In genomic region chr2:719191-719590, GRCh38 we compare ENCODE assay signal across 31 cellular contexts.
"Had no signal": no experiment of that assay in that cellular context is flagged by ENCODE, and none has a peak within 500 bp of the region (broad histone marks: within the 10 kb centered on the region; RNA-seq: fewer than 3 reads in every experiment).

No MANE protein-coding gene starts in this region.

- H3K4me3 ChIP-seq: MG63 had no signal

- DNase-seq: Karpas-422, Kasumi-1, MG63, MM.1S, MV-4-11, NCI-H1048, NCI-H1092, NCI-H1092 treated with DMSO at 0.1 percent for 48 hours, NCI-H1105, NCI-H1105 treated with DMSO at 0.1 percent for 48 hours, NCI-H1417, NCI-H1417 treated with DMSO at 0.1 percent for 48 hours, NCI-H1436, NCI-H1436 treated with DMSO at 0.1 percent for 48 hours, NCI-H1694, NCI-H1694 treated with DMSO at 0.1 percent for 48 hours, NCI-H187, NCI-H187 treated with DMSO at 0.1 percent for 48 hours, NCI-H2029, NCI-H2029 treated with DMSO at 0.1 percent for 48 hours, NCI-H2081 treated with DMSO at 0.1 percent for 48 hours, NCI-H2107, NCI-H2171, NCI-H2171 treated with DMSO at 0.1 percent for 48 hours, NCI-H2227 treated with DMSO at 0.1 percent for 48 hours, NCI-H226, NCI-H446, NCI-H446 treated with DMSO at 0.1 percent for 48 hours, NCI-H510A, NCI-H510A treated with DMSO at 0.1 percent for 48 hours, NCI-H524 had no signal

- H3K36me3 ChIP-seq: MG63 had no signal

- H3K9me3 ChIP-seq: MG63 had no signal

- H3K27me3 ChIP-seq: MG63 had no signal
